ENCODE assay signal across 1 cellular context in the genomic region with DNA sequence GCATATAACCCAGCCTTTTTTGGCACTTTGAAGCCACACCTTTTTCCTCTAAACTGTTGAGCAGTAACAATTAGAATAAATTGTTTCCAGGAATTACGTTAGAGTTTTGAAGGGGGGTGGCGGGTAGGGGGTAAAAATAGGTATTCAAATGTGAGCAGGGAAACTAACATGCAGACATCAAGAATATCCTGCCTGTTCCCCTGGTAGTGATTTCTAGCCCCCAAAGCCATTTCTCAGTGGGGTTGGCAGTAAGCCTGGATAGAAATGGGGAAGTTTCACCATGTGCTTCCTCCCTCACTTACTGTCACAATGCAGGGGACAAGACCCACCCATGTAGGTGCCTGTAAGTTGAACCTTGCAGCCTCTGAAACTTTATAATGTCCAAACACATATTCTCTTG.
TF ChIP-seq lines count a peak whose summit lies in the region.

No MANE protein-coding gene starts in this region.

TF ChIP-seq in H1, 55 proteins besides CTCF, POLR2A, EP300 and RAD21:
- TF ChIP-seq TAF7 (optimal IDR thresholded peaks at IDR 0.05; ENCODE audit: borderline replicate concordance, low read depth, low read length) (no peak), FOSL1 (IDR thresholded peaks at IDR 0.05; ENCODE audit: insufficient read depth, low read depth, low read length) (no peak), ASH2L (IDR thresholded peaks at IDR 0.05; ENCODE audit: low read length) (no peak), PHF8 (conservative IDR thresholded peaks at IDR 0.05; ENCODE audit: low read depth, low read length) (no peak), CHD2 (IDR thresholded peaks at IDR 0.05; ENCODE audit: low read length) (no peak), USF2 (IDR thresholded peaks at IDR 0.05; ENCODE audit: low read length) (no peak), CBX8 (IDR thresholded peaks at IDR 0.05; ENCODE audit: borderline replicate concordance, low read depth, low read length) (no peak), POLR2AphosphoS5 (IDR thresholded peaks at IDR 0.05; ENCODE audit: low read depth, low read length) (no peak), BACH1 (IDR thresholded peaks at IDR 0.05; ENCODE audit: low read length) (no peak), RFX5 (IDR thresholded peaks at IDR 0.05; ENCODE audit: borderline replicate concordance, low read depth, low read length) (no peak), NRF1 (IDR thresholded peaks at IDR 0.05; ENCODE audit: low read depth, low read length) (no peak), CEBPB (IDR thresholded peaks at IDR 0.05; ENCODE audit: low read depth, low read length) (no peak)
- TF ChIP-seq, protein P1, sequence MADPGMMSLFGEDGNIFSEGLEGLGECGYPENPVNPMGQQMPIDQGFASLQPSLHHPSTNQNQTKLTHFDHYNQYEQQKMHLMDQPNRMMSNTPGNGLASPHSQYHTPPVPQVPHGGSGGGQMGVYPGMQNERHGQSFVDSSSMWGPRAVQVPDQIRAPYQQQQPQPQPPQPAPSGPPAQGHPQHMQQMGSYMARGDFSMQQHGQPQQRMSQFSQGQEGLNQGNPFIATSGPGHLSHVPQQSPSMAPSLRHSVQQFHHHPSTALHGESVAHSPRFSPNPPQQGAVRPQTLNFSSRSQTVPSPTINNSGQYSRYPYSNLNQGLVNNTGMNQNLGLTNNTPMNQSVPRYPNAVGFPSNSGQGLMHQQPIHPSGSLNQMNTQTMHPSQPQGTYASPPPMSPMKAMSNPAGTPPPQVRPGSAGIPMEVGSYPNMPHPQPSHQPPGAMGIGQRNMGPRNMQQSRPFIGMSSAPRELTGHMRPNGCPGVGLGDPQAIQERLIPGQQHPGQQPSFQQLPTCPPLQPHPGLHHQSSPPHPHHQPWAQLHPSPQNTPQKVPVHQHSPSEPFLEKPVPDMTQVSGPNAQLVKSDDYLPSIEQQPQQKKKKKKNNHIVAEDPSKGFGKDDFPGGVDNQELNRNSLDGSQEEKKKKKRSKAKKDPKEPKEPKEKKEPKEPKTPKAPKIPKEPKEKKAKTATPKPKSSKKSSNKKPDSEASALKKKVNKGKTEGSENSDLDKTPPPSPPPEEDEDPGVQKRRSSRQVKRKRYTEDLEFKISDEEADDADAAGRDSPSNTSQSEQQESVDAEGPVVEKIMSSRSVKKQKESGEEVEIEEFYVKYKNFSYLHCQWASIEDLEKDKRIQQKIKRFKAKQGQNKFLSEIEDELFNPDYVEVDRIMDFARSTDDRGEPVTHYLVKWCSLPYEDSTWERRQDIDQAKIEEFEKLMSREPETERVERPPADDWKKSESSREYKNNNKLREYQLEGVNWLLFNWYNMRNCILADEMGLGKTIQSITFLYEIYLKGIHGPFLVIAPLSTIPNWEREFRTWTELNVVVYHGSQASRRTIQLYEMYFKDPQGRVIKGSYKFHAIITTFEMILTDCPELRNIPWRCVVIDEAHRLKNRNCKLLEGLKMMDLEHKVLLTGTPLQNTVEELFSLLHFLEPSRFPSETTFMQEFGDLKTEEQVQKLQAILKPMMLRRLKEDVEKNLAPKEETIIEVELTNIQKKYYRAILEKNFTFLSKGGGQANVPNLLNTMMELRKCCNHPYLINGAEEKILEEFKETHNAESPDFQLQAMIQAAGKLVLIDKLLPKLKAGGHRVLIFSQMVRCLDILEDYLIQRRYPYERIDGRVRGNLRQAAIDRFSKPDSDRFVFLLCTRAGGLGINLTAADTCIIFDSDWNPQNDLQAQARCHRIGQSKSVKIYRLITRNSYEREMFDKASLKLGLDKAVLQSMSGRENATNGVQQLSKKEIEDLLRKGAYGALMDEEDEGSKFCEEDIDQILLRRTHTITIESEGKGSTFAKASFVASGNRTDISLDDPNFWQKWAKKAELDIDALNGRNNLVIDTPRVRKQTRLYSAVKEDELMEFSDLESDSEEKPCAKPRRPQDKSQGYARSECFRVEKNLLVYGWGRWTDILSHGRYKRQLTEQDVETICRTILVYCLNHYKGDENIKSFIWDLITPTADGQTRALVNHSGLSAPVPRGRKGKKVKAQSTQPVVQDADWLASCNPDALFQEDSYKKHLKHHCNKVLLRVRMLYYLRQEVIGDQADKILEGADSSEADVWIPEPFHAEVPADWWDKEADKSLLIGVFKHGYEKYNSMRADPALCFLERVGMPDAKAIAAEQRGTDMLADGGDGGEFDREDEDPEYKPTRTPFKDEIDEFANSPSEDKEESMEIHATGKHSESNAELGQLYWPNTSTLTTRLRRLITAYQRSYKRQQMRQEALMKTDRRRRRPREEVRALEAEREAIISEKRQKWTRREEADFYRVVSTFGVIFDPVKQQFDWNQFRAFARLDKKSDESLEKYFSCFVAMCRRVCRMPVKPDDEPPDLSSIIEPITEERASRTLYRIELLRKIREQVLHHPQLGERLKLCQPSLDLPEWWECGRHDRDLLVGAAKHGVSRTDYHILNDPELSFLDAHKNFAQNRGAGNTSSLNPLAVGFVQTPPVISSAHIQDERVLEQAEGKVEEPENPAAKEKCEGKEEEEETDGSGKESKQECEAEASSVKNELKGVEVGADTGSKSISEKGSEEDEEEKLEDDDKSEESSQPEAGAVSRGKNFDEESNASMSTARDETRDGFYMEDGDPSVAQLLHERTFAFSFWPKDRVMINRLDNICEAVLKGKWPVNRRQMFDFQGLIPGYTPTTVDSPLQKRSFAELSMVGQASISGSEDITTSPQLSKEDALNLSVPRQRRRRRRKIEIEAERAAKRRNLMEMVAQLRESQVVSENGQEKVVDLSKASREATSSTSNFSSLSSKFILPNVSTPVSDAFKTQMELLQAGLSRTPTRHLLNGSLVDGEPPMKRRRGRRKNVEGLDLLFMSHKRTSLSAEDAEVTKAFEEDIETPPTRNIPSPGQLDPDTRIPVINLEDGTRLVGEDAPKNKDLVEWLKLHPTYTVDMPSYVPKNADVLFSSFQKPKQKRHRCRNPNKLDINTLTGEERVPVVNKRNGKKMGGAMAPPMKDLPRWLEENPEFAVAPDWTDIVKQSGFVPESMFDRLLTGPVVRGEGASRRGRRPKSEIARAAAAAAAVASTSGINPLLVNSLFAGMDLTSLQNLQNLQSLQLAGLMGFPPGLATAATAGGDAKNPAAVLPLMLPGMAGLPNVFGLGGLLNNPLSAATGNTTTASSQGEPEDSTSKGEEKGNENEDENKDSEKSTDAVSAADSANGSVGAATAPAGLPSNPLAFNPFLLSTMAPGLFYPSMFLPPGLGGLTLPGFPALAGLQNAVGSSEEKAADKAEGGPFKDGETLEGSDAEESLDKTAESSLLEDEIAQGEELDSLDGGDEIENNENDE (IDR thresholded peaks at IDR 0.05; ENCODE audit: insufficient replicate concordance, low read length) = no peak
TF ChIP-seq in H1: peak in this region for 0.
